19 cellular contexts compared by ENCODE assay signal in the genomic region with DNA sequence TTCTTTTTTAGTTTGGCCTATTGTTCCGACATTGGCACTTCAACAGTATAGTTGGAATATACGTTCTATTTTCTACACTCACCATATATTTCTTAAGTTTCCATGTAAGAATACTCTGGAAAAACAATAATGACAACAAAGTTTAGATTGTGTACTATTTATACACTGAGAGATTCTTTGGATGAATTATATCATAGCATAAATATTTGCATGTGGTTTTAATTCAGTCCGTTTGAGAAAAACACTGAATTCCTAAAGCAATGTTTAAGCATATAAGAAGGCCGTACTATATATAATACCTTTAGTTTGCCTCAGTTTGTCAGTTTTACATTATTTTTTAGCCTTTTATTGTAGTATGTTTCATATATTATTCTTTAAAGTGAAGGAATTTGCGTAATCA.
DNase-seq lines count a peak whose midpoint lies in the region; ATAC-seq, FAIRE-seq and TF ChIP-seq lines count a peak whose summit lies in the region.
"Had no signal": no experiment of that assay in that cellular context is flagged by ENCODE, and none has a peak within 500 bp of the region (broad histone marks: within the 10 kb centered on the region; RNA-seq: fewer than 3 reads in every experiment).

No MANE protein-coding gene starts in this region.

- H3F3A ChIP-seq in GM23248 (ENCODE audit: insufficient read depth), result peaks cover 8% of the 10 kb centered on the region; the same call in 1 of the 2 replicates

- H3K79me2 ChIP-seq in GM23248 (ENCODE audit: insufficient read depth), result peaks cover 83% of the 10 kb centered on the region

- CTCF ChIA-PET in BJ (lab: Yijun Ruan, JAX), result no interaction called here

- H3K27ac ChIP-seq in GM23248, result no peak overlapping the region
- no peak overlapping the region for H3K27ac ChIP-seq in prostate gland

- FAIRE-seq in frontal cortex (lab: Jason Lieb, UNC), result peak; percentile 39
- FAIRE-seq: G401.6, GM12892, H1, HepG2, HTR-8/SVneo had no signal

- POLR2A ChIA-PET in BJ (lab: Charles Lee), result no interaction called here

- H3K9ac ChIP-seq in GM23248 (no peak overlapping the region), adipocyte (ENCODE audit: low read length) (no peak overlapping the region)

- TF ChIP-seq CTCF in BJ (IDR thresholded peaks at IDR 0.05; ENCODE audit: insufficient read depth, low read depth, low read length) (no peak), prostate gland (IDR thresholded peaks at IDR 0.05) (no peak)

- TF ChIP-seq POLR2A in prostate gland (IDR thresholded peaks at IDR 0.05), result no peak

- DNase-seq in BJ (ENCODE audit: low read depth), result peak; percentile 1
- peak; percentile 11 for DNase-seq in GM23248
- peak; percentile 66 for DNase-seq in adipocyte (ENCODE audit: low read depth)
- DNase-seq in frontal cortex (ENCODE audit: low spot score in 2 of 2), result no peak
- no peak for DNase-seq in sciatic nerve (ENCODE audit: low spot score)
- no peak for DNase-seq in stimulated activated CD4-positive, alpha-beta T cell treated with anti-CD3 and anti-CD28 coated beads, Interleukin-4, amount 100 ng/mL, for 24 hours
- DNase-seq in prostate gland (ENCODE audit: low spot score), result no peak
- DNase-seq in G401 (ENCODE audit: low spot score), result no peak
- DNase-seq: ACHN; BE2C; Caco-2; CD8-positive, alpha-beta memory T cell; DMS53 had no signal

- H3K36me3 ChIP-seq in BJ (ENCODE audit: control insufficient read depth, insufficient read depth, low read length), result no peaks in the 10 kb centered on the region; the same call in 1 of the 2 replicates
- peaks cover 2% of the 10 kb centered on the region; the same call in 1 of the 2 replicates for H3K36me3 ChIP-seq in GM23248 (ENCODE audit: low read depth)
- peaks cover 18% of the 10 kb centered on the region for H3K36me3 ChIP-seq in adipocyte (ENCODE audit: control insufficient read depth, insufficient read depth, low read length, severe bottlenecking)
- H3K36me3 ChIP-seq in prostate gland, result no peaks in the 10 kb centered on the region

- WGBS in GM23248 (ENCODE audit: low coverage in 1 of 2, low lambda C conversion rate in 2 of 2, missing lambda C conversion rate in 2 of 2), 2 experiments, result 69 to 71% methylated on average over 5 of the region's 5 CpGs
- whole genome bisulfite sequencing in prostate gland, result 91% methylated on average over 5 of the region's 5 CpGs

- H4K20me1 ChIP-seq in GM23248 (ENCODE audit: insufficient read depth), result no peaks in the 10 kb centered on the region

- no peak for ATAC-seq in sciatic nerve
- ATAC-seq: HepG2 had no signal

- H3K4me3 ChIP-seq in BJ (ENCODE audit: low read depth, low read length) (no peak overlapping the region), GM23248 (no peak overlapping the region), adipocyte (ENCODE audit: low read length) (no peak overlapping the region), prostate gland (no peak overlapping the region)
- H3K4me3 ChIP-seq: HAP-1 had no signal

- intact Hi-C loops in sciatic nerve (cut with DNase I), result no loop called here
- intact Hi-C loops in prostate gland (cut with DNase I), result no loop called here

- in situ Hi-C loops in GM23248 (cut with MboI) (no loop called here), G401 (cut with HindIII; ENCODE audit: low sequenced_read_pairs) (no loop called here)

- no peak overlapping the region for H2AFZ ChIP-seq in GM23248

- H3K9me2 ChIP-seq in GM23248 (ENCODE audit: insufficient read depth), result no peaks in the 10 kb centered on the region

- H3K4me1 ChIP-seq in GM23248 (ENCODE audit: insufficient read depth) (peaks cover 21% of the 10 kb centered on the region), adipocyte (ENCODE audit: control insufficient read depth, insufficient read depth, low read length) (peaks cover 12% of the 10 kb centered on the region), prostate gland (replicated peaks) (no peaks in the 10 kb centered on the region)
- H3K4me1 ChIP-seq: Caco-2, HAP-1 had no signal

- H3K9me3 ChIP-seq in GM23248 (ENCODE audit: low read depth), result no peaks in the 10 kb centered on the region
- H3K9me3 ChIP-seq in adipocyte (ENCODE audit: control insufficient read depth, low read length), result no peaks in the 10 kb centered on the region
- no peaks in the 10 kb centered on the region for H3K9me3 ChIP-seq in prostate gland
- H3K9me3 ChIP-seq: BE2C, Caco-2, HAP-1 had no signal

- peak overlapping the region; percentile 26 for H3K4me2 ChIP-seq in GM23248 (ENCODE audit: unreplicated experiment)

- H3K27me3 ChIP-seq in BJ (ENCODE audit: control insufficient read depth, insufficient read depth, low read length), result no peaks in the 10 kb centered on the region
- no peaks in the 10 kb centered on the region for H3K27me3 ChIP-seq in GM23248 (replicated peaks; ENCODE audit: insufficient read depth)
- H3K27me3 ChIP-seq in adipocyte (replicated peaks; ENCODE audit: control insufficient read depth, insufficient read depth, low read length), result no peaks in the 10 kb centered on the region
- H3K27me3 ChIP-seq in prostate gland (replicated peaks; ENCODE audit: insufficient read depth), result no peaks in the 10 kb centered on the region
- H3K27me3 ChIP-seq: BE2C had no signal

Comparison
In these comparisons a context has a peak if more than half of its experiments do, and no peak if none do; other contexts are left out.
1. DNase-seq: peak in BJ (single experiment), GM23248 (single experiment) and adipocyte (single experiment); none in frontal cortex (0 of 2), sciatic nerve (single experiment), stimulated activated CD4-positive, alpha-beta T cell treated with anti-CD3 and anti-CD28 coated beads, Interleukin-4, amount 100 ng/mL, for 24 hours (single experiment), prostate gland (single experiment) and G401 (single experiment).